Comparison of ENCODE assay signal across 8 cellular contexts in genomic region chr16:1407749-1408148, GRCh38. TPM values are rescaled to one million over a fixed set of nuclear protein-coding genes. Genes with fewer than 3 reads are reported as not detected.
DNase-seq lines count a peak whose midpoint lies in the region; ATAC-seq, FAIRE-seq and TF ChIP-seq lines count a peak whose summit lies in the region.

No MANE protein-coding gene starts in this region.

- intact Hi-C loops in Right ventricle myocardium inferior (cut with DNase I), result loop anchor here (5.0 kb wide), 1 partner anchor 100 kb away; the partner anchor contains the start of gene UBE2I
- intact Hi-C loops in HepG2 (cut with micrococcal nuclease; ENCODE audit: unreplicated experiment), result no loop called here
- intact Hi-C loops in vagina (cut with DNase I), result no loop called here

- peaks cover 15% of the 10 kb centered on the region for H3K4me1 Mint-ChIP-seq in activated naive CD8-positive, alpha-beta T cell treated with anti-CD3 and anti-CD28 coated beads, Interleukin-2, amount 50 U/mL, for 24 hours

- TF ChIP-seq EP300 in HepG2 (IDR thresholded peaks at IDR 0.05; ENCODE audit: low read depth in 2 of 2, low read length in 2 of 2) (no peak), HepG2 (CRISPR knock-in tag; IDR thresholded peaks at IDR 0.05; ENCODE audit: borderline replicate concordance) (no peak)

- peaks cover 8% of the 10 kb centered on the region for H3K36me3 ChIP-seq in right atrium auricular region
- H3K36me3 ChIP-seq in HepG2 (replicated peaks in 1 of 2; ENCODE audit: control insufficient read depth in 1 of 2, insufficient read depth in 2 of 2, low read length in 2 of 2), result peaks cover 0 to 2% of the 10 kb centered on the region in 2 experiments; a peak in 4 of 5 replicates
- peaks cover 0 to 33% of the 10 kb centered on the region in 2 donors for H3K36me3 ChIP-seq in vagina

- peaks cover 10% of the 10 kb centered on the region; the same call in 1 of the 2 replicates for H4K20me1 ChIP-seq in HepG2 (ENCODE audit: insufficient read depth, low read length)

- H3K4me3 ChIP-seq in right atrium auricular region (peak overlapping the region in 1 of 2 donors; percentile 58), HepG2 (replicated peaks in 1 of 3; ENCODE audit: insufficient read depth in 1 of 3, low read depth in 2 of 3, low read length in 3 of 3) (peak overlapping the region; percentile 22 to 83 (median 57); a peak in 4 of 6 replicates), vagina (peak overlapping the region; percentile 44 to 45)

- no peaks in the 10 kb centered on the region for H3K9me3 Mint-ChIP-seq in activated naive CD8-positive, alpha-beta T cell treated with anti-CD3 and anti-CD28 coated beads, Interleukin-2, amount 50 U/mL, for 24 hours

- H3K4me1 ChIP-seq in right atrium auricular region, result peaks cover 0 to 15% of the 10 kb centered on the region in 2 donors
- peaks cover 7% of the 10 kb centered on the region for H3K4me1 ChIP-seq in HepG2 (ENCODE audit: insufficient read depth, low read length)
- peaks cover 39% of the 10 kb centered on the region for H3K4me1 ChIP-seq in vagina

- H2AFZ ChIP-seq in HepG2 (ENCODE audit: low read length), result no peak overlapping the region

- in situ Hi-C loops in HepG2 (cut with HindIII; ENCODE audit: extremely low pct_ligation_motif_present, low pct_unique_long_range_greater_than_20kb), result no loop called here

- no peaks in the 10 kb centered on the region for H3K36me3 Mint-ChIP-seq in activated naive CD8-positive, alpha-beta T cell treated with anti-CD3 and anti-CD28 coated beads, Interleukin-2, amount 50 U/mL, for 24 hours (ENCODE audit: low read depth)

- peak overlapping the region; percentile 46 for H3K27ac Mint-ChIP-seq in activated naive CD8-positive, alpha-beta T cell treated with anti-CD3 and anti-CD28 coated beads, Interleukin-2, amount 50 U/mL, for 24 hours

- peaks cover 5% of the 10 kb centered on the region for H3K79me2 ChIP-seq in HepG2 (ENCODE audit: insufficient read depth, low read length)

- peak overlapping the region; percentile 68 for H3K4me2 ChIP-seq in HepG2 (ENCODE audit: low read depth, low read length)

- BruUV-seq in HepG2 (replicated peaks; lab: Mats Ljungman, UMichigan), result no TSS peak

- CTCF ChIA-PET in HepG2 (lab: Yijun Ruan, JAX; ENCODE audit: low intra/inter-chr PET ratio, low total read pairs), result no interaction called here

- POLR2A ChIA-PET in HepG2 (lab: Yijun Ruan, JAX), result interaction anchor here (0.5 to 1.5 kb wide), 7 partner anchors 13 to 204 kb away, joined by 3 to 6 read pairs (median 3); partner anchors contain the start of gene UQCC4

- no peaks in the 10 kb centered on the region for H3K27me3 Mint-ChIP-seq in activated naive CD8-positive, alpha-beta T cell treated with anti-CD3 and anti-CD28 coated beads, Interleukin-2, amount 50 U/mL, for 24 hours

- TF ChIP-seq CTCF in right atrium auricular region (IDR thresholded peaks at IDR 0.05) (no peak), HepG2 (CRISPR knock-in tag; IDR thresholded peaks at IDR 0.05) (no peak), vagina (IDR thresholded peaks at IDR 0.05) (no peak)

- no peaks in the 10 kb centered on the region for H3K27me3 ChIP-seq in right atrium auricular region
- no peaks in the 10 kb centered on the region for H3K27me3 ChIP-seq in HepG2 (ENCODE audit: control insufficient read depth in 1 of 2, insufficient read depth in 2 of 2, low read length in 2 of 2)
- H3K27me3 ChIP-seq in vagina, result no peaks in the 10 kb centered on the region

- peak overlapping the region; percentile 77 for H3K4me3 Mint-ChIP-seq in activated naive CD8-positive, alpha-beta T cell treated with anti-CD3 and anti-CD28 coated beads, Interleukin-2, amount 50 U/mL, for 24 hours

- no peak for FAIRE-seq in HepG2 (lab: Jason Lieb, UNC)

- no peak for TF ChIP-seq POLR2A in HepG2 (IDR thresholded peaks at IDR 0.05; ENCODE audit: insufficient read depth in 1 of 2, low read depth in 2 of 2, low read length in 2 of 2)
- TF ChIP-seq POLR2A in vagina (IDR thresholded peaks at IDR 0.05), result no peak

- DNase-seq in Right ventricle myocardium inferior (ENCODE audit: missing footprints) (no peak), right atrium auricular region (ENCODE audit: low spot score) (no peak), HepG2 (ENCODE audit: low spot score) (no peak), vagina (ENCODE audit: extremely low spot score in 2 of 2) (no peak), NCI-H2081 treated with DMSO at 0.1 percent for 48 hours (lab: John Stamatoyannopoulos, UW) (no peak), NCI-H2081 (lab: John Stamatoyannopoulos, UW) (no peak)
- no peak for DNase-seq in activated naive CD8-positive, alpha-beta T cell treated with anti-CD3 and anti-CD28 coated beads, Interleukin-2, amount 50 U/mL, for 24 hours
- no peak for DNase-seq in activated CD8-positive, alpha-beta memory T cell treated with anti-CD3 and anti-CD28 coated beads, Interleukin-2, amount 50 U/mL, for 48 hours

- H3K27ac ChIP-seq in right atrium auricular region (peak overlapping the region in 1 of 2 donors; percentile 64), HepG2 (ENCODE audit: extremely low read length, insufficient read depth, low read length) (no peak overlapping the region), vagina (peak overlapping the region; percentile 34)

- 0 out of 2 replicates have a peak overlapping the region, but pooled peaks have one; percentile 32 for H3K9ac ChIP-seq in HepG2 (ENCODE audit: insufficient read depth, low read depth, low read length)

- TF ChIP-seq RAD21 in HepG2 (CRISPR knock-in tag; IDR thresholded peaks at IDR 0.05), result no peak

- 49% methylated on average over 8 of the region's 10 CpGs for WGBS in HepG2 (ENCODE audit: low lambda C conversion rate)

- peak; percentile 32 for ATAC-seq in Right ventricle myocardium inferior
- ATAC-seq in activated naive CD8-positive, alpha-beta T cell treated with anti-CD3 and anti-CD28 coated beads, Interleukin-2, amount 50 U/mL, for 24 hours, result peak; percentile 7
- ATAC-seq in HepG2, result no peak; the same call in 2 of the 3 replicates

- H3K9me3 ChIP-seq in right atrium auricular region (no peaks in the 10 kb centered on the region), HepG2 (ENCODE audit: low read length) (no peaks in the 10 kb centered on the region), vagina (no peaks in the 10 kb centered on the region)

RNA-seq across cellular contexts. Expression of gene UNKL, which starts 6.8 kb away (rescaled TPM):
- total RNA-seq in Right ventricle myocardium inferior (11.3 TPM), right atrium auricular region (10 to 100 TPM; 11.0 to 17.6 TPM), HepG2 (2016; rRNA removed; fragmentation: Illumina TruSeq; extraction: Trizol) (11.0 and 17.6 TPM in 2 replicates), vagina (32.9 TPM)
- total RNA-seq in HepG2 (2016; cell fraction: cytosol; rRNA removed; fragmentation: Illumina TruSeq; extraction: Trizol; ENCODE audit: low read depth), result 5.5 and 6.6 TPM in 2 replicates
- 10.1 and 16.6 TPM in 2 replicates for total RNA-seq in HepG2 (2016; cell fraction: insoluble cytoplasmic fraction; rRNA removed; fragmentation: Illumina TruSeq; extraction: Trizol)
- total RNA-seq in HepG2 (2016; cell fraction: membrane; rRNA removed; fragmentation: Illumina TruSeq; extraction: Trizol), result 9.9 and 10.4 TPM in 2 replicates
- 12.2 and 16.5 TPM in 2 replicates for total RNA-seq in HepG2 (2016; cell fraction: nucleus; rRNA removed; fragmentation: Illumina TruSeq; extraction: Trizol)
- 10.4 and 13.4 TPM in 2 replicates for polyA plus RNA-seq in HepG2 (2011; rRNA removed)
- polyA plus RNA-seq in HepG2 (2011; cell fraction: cytosol; rRNA removed), result 3.3 and 4.7 TPM in 2 replicates
- 75.3 and 105 TPM in 2 replicates for polyA plus RNA-seq in HepG2 (2011; cell fraction: nucleus; rRNA removed)
- polyA plus RNA-seq in HepG2 (2012), result 7.2 and 11.6 TPM in 2 replicates
- polyA plus RNA-seq in HepG2 (2016; cell fraction: cytosol; fragmentation: Illumina TruSeq; extraction: Trizol; ENCODE audit: low read depth), result 2.4 and 4.0 TPM in 2 replicates
- polyA plus RNA-seq in HepG2 (2016; cell fraction: insoluble cytoplasmic fraction; fragmentation: Illumina TruSeq; extraction: Trizol; ENCODE audit: low read depth), result 11.7 and 13.2 TPM in 2 replicates
- 4.2 and 6.8 TPM in 2 replicates for polyA plus RNA-seq in HepG2 (2016; cell fraction: membrane; fragmentation: Illumina TruSeq; extraction: Trizol; ENCODE audit: low read depth)
- 48.5 and 55.0 TPM in 2 replicates for polyA plus RNA-seq in HepG2 (2016; cell fraction: nucleus; fragmentation: Illumina TruSeq; extraction: Trizol; ENCODE audit: insufficient read depth, low read depth)
- 14.8 and 18.0 TPM in 2 replicates for polyA minus RNA-seq in HepG2 (2011; rRNA and poly(A)+ RNA removed; ENCODE audit: low replicate concordance)
- 7.9 and 12.6 TPM in 2 replicates for polyA minus RNA-seq in HepG2 (2011; cell fraction: cytosol; rRNA and poly(A)+ RNA removed)
- 9.3 and 22.1 TPM in 2 replicates for polyA minus RNA-seq in HepG2 (2011; cell fraction: nucleus; rRNA and poly(A)+ RNA removed)

RNA-seq across cellular contexts. Expression of gene UQCC4, which starts 12.8 kb away (rescaled TPM):
- total RNA-seq in Right ventricle myocardium inferior, result 11.3 TPM
- 10 to 100 TPM; 13.4 to 19.7 TPM for total RNA-seq in right atrium auricular region
- 29.6 and 29.9 TPM in 2 replicates for total RNA-seq in HepG2 (2016; rRNA removed; fragmentation: Illumina TruSeq; extraction: Trizol)
- 22.0 and 23.6 TPM in 2 replicates for total RNA-seq in HepG2 (2016; cell fraction: cytosol; rRNA removed; fragmentation: Illumina TruSeq; extraction: Trizol; ENCODE audit: low read depth)
- total RNA-seq in HepG2 (2016; cell fraction: insoluble cytoplasmic fraction; rRNA removed; fragmentation: Illumina TruSeq; extraction: Trizol), result 27.3 and 30.2 TPM in 2 replicates
- total RNA-seq in HepG2 (2016; cell fraction: membrane; rRNA removed; fragmentation: Illumina TruSeq; extraction: Trizol), result 24.5 and 33.2 TPM in 2 replicates
- 11.7 and 14.7 TPM in 2 replicates for total RNA-seq in HepG2 (2016; cell fraction: nucleus; rRNA removed; fragmentation: Illumina TruSeq; extraction: Trizol)
- 17.6 and 19.2 TPM in 2 replicates for polyA plus RNA-seq in HepG2 (2011; rRNA removed)
- 21.5 and 24.4 TPM in 2 replicates for polyA plus RNA-seq in HepG2 (2011; cell fraction: cytosol; rRNA removed)
- polyA plus RNA-seq in HepG2 (2011; cell fraction: nucleus; rRNA removed), result 9.1 and 10.9 TPM in 2 replicates
- 8.9 and 10.5 TPM in 2 replicates for polyA plus RNA-seq in HepG2 (2012)
- polyA plus RNA-seq in HepG2 (2016; cell fraction: cytosol; fragmentation: Illumina TruSeq; extraction: Trizol; ENCODE audit: low read depth), result 13.9 and 22.1 TPM in 2 replicates
- 19.8 and 20.7 TPM in 2 replicates for polyA plus RNA-seq in HepG2 (2016; cell fraction: insoluble cytoplasmic fraction; fragmentation: Illumina TruSeq; extraction: Trizol; ENCODE audit: low read depth)
- 17.4 and 20.9 TPM in 2 replicates for polyA plus RNA-seq in HepG2 (2016; cell fraction: membrane; fragmentation: Illumina TruSeq; extraction: Trizol; ENCODE audit: low read depth)
- 20.4 and 23.0 TPM in 2 replicates for polyA plus RNA-seq in HepG2 (2016; cell fraction: nucleus; fragmentation: Illumina TruSeq; extraction: Trizol; ENCODE audit: insufficient read depth, low read depth)
- 10.9 and 14.0 TPM in 2 replicates for polyA minus RNA-seq in HepG2 (2011; rRNA and poly(A)+ RNA removed; ENCODE audit: low replicate concordance)
- polyA minus RNA-seq in HepG2 (2011; cell fraction: cytosol; rRNA and poly(A)+ RNA removed), result 5.3 and 5.4 TPM in 2 replicates
- polyA minus RNA-seq in HepG2 (2011; cell fraction: nucleus; rRNA and poly(A)+ RNA removed), result 6.5 and 7.5 TPM in 2 replicates
- total RNA-seq in vagina, result 3.7 TPM

RNA-seq across cellular contexts. Expression of gene PERCC1, which starts 23.1 kb away (rescaled TPM):
- total RNA-seq in Right ventricle myocardium inferior (0.35 TPM), right atrium auricular region (not detected), HepG2 (2016; rRNA removed; fragmentation: Illumina TruSeq; extraction: Trizol) (0.15 TPM in 1 of 2 replicates, not detected in the other), vagina (not detected)
- not detected in 2 replicates for total RNA-seq in HepG2 (2016; cell fraction: cytosol; rRNA removed; fragmentation: Illumina TruSeq; extraction: Trizol; ENCODE audit: low read depth)
- total RNA-seq in HepG2 (2016; cell fraction: insoluble cytoplasmic fraction; rRNA removed; fragmentation: Illumina TruSeq; extraction: Trizol), result 0.13 TPM in 1 of 2 replicates, not detected in the other
- not detected in 2 replicates for total RNA-seq in HepG2 (2016; cell fraction: membrane; rRNA removed; fragmentation: Illumina TruSeq; extraction: Trizol)
- total RNA-seq in HepG2 (2016; cell fraction: nucleus; rRNA removed; fragmentation: Illumina TruSeq; extraction: Trizol), result not detected in 2 replicates
- polyA plus RNA-seq in HepG2 (2011; rRNA removed), result not detected in 2 replicates
- not detected in 2 replicates for polyA plus RNA-seq in HepG2 (2011; cell fraction: cytosol; rRNA removed)
- not detected in 2 replicates for polyA plus RNA-seq in HepG2 (2011; cell fraction: nucleus; rRNA removed)
- polyA plus RNA-seq in HepG2 (2012), result not detected in 2 replicates
- not detected in 2 replicates for polyA plus RNA-seq in HepG2 (2016; cell fraction: cytosol; fragmentation: Illumina TruSeq; extraction: Trizol; ENCODE audit: low read depth)
- not detected in 2 replicates for polyA plus RNA-seq in HepG2 (2016; cell fraction: insoluble cytoplasmic fraction; fragmentation: Illumina TruSeq; extraction: Trizol; ENCODE audit: low read depth)
- not detected in 2 replicates for polyA plus RNA-seq in HepG2 (2016; cell fraction: membrane; fragmentation: Illumina TruSeq; extraction: Trizol; ENCODE audit: low read depth)
- not detected in 2 replicates for polyA plus RNA-seq in HepG2 (2016; cell fraction: nucleus; fragmentation: Illumina TruSeq; extraction: Trizol; ENCODE audit: insufficient read depth, low read depth)
- polyA minus RNA-seq in HepG2 (2011; rRNA and poly(A)+ RNA removed; ENCODE audit: low replicate concordance), result not detected in 2 replicates
- not detected in 2 replicates for polyA minus RNA-seq in HepG2 (2011; cell fraction: cytosol; rRNA and poly(A)+ RNA removed)
- polyA minus RNA-seq in HepG2 (2011; cell fraction: nucleus; rRNA and poly(A)+ RNA removed), result not detected in 2 replicates

RNA-seq across cellular contexts. Expression of gene CCDC154, which starts 36.6 kb away (rescaled TPM):
- 1.7 TPM for total RNA-seq in Right ventricle myocardium inferior
- not detected for total RNA-seq in right atrium auricular region
- 1.5 and 1.8 TPM in 2 replicates for total RNA-seq in HepG2 (2016; rRNA removed; fragmentation: Illumina TruSeq; extraction: Trizol)
- total RNA-seq in HepG2 (2016; cell fraction: cytosol; rRNA removed; fragmentation: Illumina TruSeq; extraction: Trizol; ENCODE audit: low read depth), result 0.61 and 0.79 TPM in 2 replicates
- total RNA-seq in HepG2 (2016; cell fraction: insoluble cytoplasmic fraction; rRNA removed; fragmentation: Illumina TruSeq; extraction: Trizol), result 1.4 and 1.7 TPM in 2 replicates
- total RNA-seq in HepG2 (2016; cell fraction: membrane; rRNA removed; fragmentation: Illumina TruSeq; extraction: Trizol), result 0.83 and 1.1 TPM in 2 replicates
- total RNA-seq in HepG2 (2016; cell fraction: nucleus; rRNA removed; fragmentation: Illumina TruSeq; extraction: Trizol), result 0.31 TPM in 1 of 2 replicates, not detected in the other
- polyA plus RNA-seq in HepG2 (2011; rRNA removed), result 0.84 and 0.92 TPM in 2 replicates
- polyA plus RNA-seq in HepG2 (2011; cell fraction: cytosol; rRNA removed), result 0.24 and 0.56 TPM in 2 replicates
- 2.1 and 2.4 TPM in 2 replicates for polyA plus RNA-seq in HepG2 (2011; cell fraction: nucleus; rRNA removed)
- 0.48 and 1.2 TPM in 2 replicates for polyA plus RNA-seq in HepG2 (2012)
- 0.92 and 1.0 TPM in 2 replicates for polyA plus RNA-seq in HepG2 (2016; cell fraction: cytosol; fragmentation: Illumina TruSeq; extraction: Trizol; ENCODE audit: low read depth)
- 0.65 and 1.6 TPM in 2 replicates for polyA plus RNA-seq in HepG2 (2016; cell fraction: insoluble cytoplasmic fraction; fragmentation: Illumina TruSeq; extraction: Trizol; ENCODE audit: low read depth)
- polyA plus RNA-seq in HepG2 (2016; cell fraction: membrane; fragmentation: Illumina TruSeq; extraction: Trizol; ENCODE audit: low read depth), result 0.45 and 0.71 TPM in 2 replicates
- 2.3 and 3.5 TPM in 2 replicates for polyA plus RNA-seq in HepG2 (2016; cell fraction: nucleus; fragmentation: Illumina TruSeq; extraction: Trizol; ENCODE audit: insufficient read depth, low read depth)
- not detected in 2 replicates for polyA minus RNA-seq in HepG2 (2011; rRNA and poly(A)+ RNA removed; ENCODE audit: low replicate concordance)
- not detected in 2 replicates for polyA minus RNA-seq in HepG2 (2011; cell fraction: cytosol; rRNA and poly(A)+ RNA removed)
- 0.12 and 0.26 TPM in 2 replicates for polyA minus RNA-seq in HepG2 (2011; cell fraction: nucleus; rRNA and poly(A)+ RNA removed)
- not detected for total RNA-seq in vagina

RNA-seq across cellular contexts. Expression of gene GNPTG, which starts 56.0 kb away (rescaled TPM):
- total RNA-seq in Right ventricle myocardium inferior (35.0 TPM), right atrium auricular region (10 to 100 TPM; 31.8 to 46.7 TPM), HepG2 (2016; rRNA removed; fragmentation: Illumina TruSeq; extraction: Trizol) (8.8 and 22.7 TPM in 2 replicates), vagina (63.3 TPM)
- total RNA-seq in HepG2 (2016; cell fraction: cytosol; rRNA removed; fragmentation: Illumina TruSeq; extraction: Trizol; ENCODE audit: low read depth), result 8.5 and 9.4 TPM in 2 replicates
- total RNA-seq in HepG2 (2016; cell fraction: insoluble cytoplasmic fraction; rRNA removed; fragmentation: Illumina TruSeq; extraction: Trizol), result 7.2 and 22.9 TPM in 2 replicates
- total RNA-seq in HepG2 (2016; cell fraction: membrane; rRNA removed; fragmentation: Illumina TruSeq; extraction: Trizol), result 11.3 and 14.3 TPM in 2 replicates
- 18.3 and 21.7 TPM in 2 replicates for total RNA-seq in HepG2 (2016; cell fraction: nucleus; rRNA removed; fragmentation: Illumina TruSeq; extraction: Trizol)
- polyA plus RNA-seq in HepG2 (2011; rRNA removed), result 71.1 and 79.9 TPM in 2 replicates
- 54.7 and 81.5 TPM in 2 replicates for polyA plus RNA-seq in HepG2 (2011; cell fraction: cytosol; rRNA removed)
- 96.1 and 122 TPM in 2 replicates for polyA plus RNA-seq in HepG2 (2011; cell fraction: nucleus; rRNA removed)
- 23.4 and 23.5 TPM in 2 replicates for polyA plus RNA-seq in HepG2 (2012)
- 15.1 and 18.1 TPM in 2 replicates for polyA plus RNA-seq in HepG2 (2016; cell fraction: cytosol; fragmentation: Illumina TruSeq; extraction: Trizol; ENCODE audit: low read depth)
- 15.0 and 19.6 TPM in 2 replicates for polyA plus RNA-seq in HepG2 (2016; cell fraction: insoluble cytoplasmic fraction; fragmentation: Illumina TruSeq; extraction: Trizol; ENCODE audit: low read depth)
- 15.9 and 17.7 TPM in 2 replicates for polyA plus RNA-seq in HepG2 (2016; cell fraction: membrane; fragmentation: Illumina TruSeq; extraction: Trizol; ENCODE audit: low read depth)
- 81.4 and 87.5 TPM in 2 replicates for polyA plus RNA-seq in HepG2 (2016; cell fraction: nucleus; fragmentation: Illumina TruSeq; extraction: Trizol; ENCODE audit: insufficient read depth, low read depth)
- polyA minus RNA-seq in HepG2 (2011; rRNA and poly(A)+ RNA removed; ENCODE audit: low replicate concordance), result 35.8 and 59.3 TPM in 2 replicates
- polyA minus RNA-seq in HepG2 (2011; cell fraction: cytosol; rRNA and poly(A)+ RNA removed), result 14.2 and 19.1 TPM in 2 replicates
- 7.6 and 15.6 TPM in 2 replicates for polyA minus RNA-seq in HepG2 (2011; cell fraction: nucleus; rRNA and poly(A)+ RNA removed)
